In the genomic region with DNA sequence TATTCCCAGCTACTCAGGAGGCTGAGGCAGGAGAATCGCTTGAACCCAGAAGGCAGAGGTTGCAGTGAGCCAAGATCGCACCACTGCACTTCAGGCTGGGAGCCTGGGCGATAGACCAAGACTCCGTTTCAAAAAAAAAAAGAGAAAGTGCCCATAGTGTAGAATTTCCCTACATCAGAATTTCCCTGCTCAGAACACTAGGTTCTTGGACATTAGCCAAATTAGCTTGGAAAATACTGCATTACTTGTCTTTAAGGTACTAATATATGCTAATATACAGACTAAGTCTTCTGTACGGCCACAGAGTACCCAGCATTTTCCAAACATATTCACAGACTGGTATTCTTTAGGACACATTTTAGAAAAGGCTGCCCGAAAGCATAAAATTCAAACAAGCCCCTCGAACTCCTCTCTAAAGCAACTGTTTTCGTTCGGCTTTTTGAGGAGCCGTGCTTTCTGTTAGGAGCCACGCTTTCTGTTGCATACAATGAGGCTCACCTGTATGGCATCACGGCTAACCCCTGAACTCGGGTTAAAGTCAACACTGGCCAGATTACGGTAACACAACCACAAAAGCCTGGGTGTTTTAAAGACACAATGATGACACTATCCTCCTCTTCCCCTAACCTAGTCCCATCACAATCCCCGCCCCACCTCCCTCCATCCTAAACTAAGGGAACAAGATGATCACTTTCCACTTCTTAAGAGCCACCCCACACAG, we compare ENCODE assay signal across 18 cellular contexts. TPM values are rescaled to one million over a fixed set of nuclear protein-coding genes. Genes with fewer than 3 reads are reported as not detected.
DNase-seq lines count a peak whose midpoint lies in the region; ATAC-seq, FAIRE-seq and TF ChIP-seq lines count a peak whose summit lies in the region.
"Had no signal": no experiment of that assay in that cellular context is flagged by ENCODE, and none has a peak within 500 bp of the region (broad histone marks: within the 10 kb centered on the region; RNA-seq: fewer than 3 reads in every experiment).

No MANE protein-coding gene starts in this region.

- no peak for TF ChIP-seq POLR2A in H54 (IDR thresholded peaks at IDR 0.05; ENCODE audit: low read depth, low read length)
- TF ChIP-seq POLR2A in Peyer's patch (IDR thresholded peaks at IDR 0.05) = no peak

- peaks cover 34 to 79% (median 51%) of the 10 kb centered on the region in 10 experiments for H3K4me1 ChIP-seq in BLaER1 treated with 17β-estradiol and CSF1 and Interleukin-3, amounts not matched to agents 10 nM and 100 nM
- H3K4me1 ChIP-seq in PC-3 (ENCODE audit: insufficient read depth, low read length) (peaks cover 72% of the 10 kb centered on the region), neural progenitor cell (no peaks in the 10 kb centered on the region), smooth muscle cell (ENCODE audit: low read depth) (peaks cover 9% of the 10 kb centered on the region), Peyer's patch (peaks cover 0 to 71% (median 2%) of the 10 kb centered on the region in 4 donors)

- peaks cover 24 to 55% (median 41%) of the 10 kb centered on the region in 11 experiments for H3K36me3 ChIP-seq in BLaER1 treated with 17β-estradiol and CSF1 and Interleukin-3, amounts not matched to agents 10 nM and 100 nM
- H3K36me3 ChIP-seq in PC-3 (ENCODE audit: low read depth, low read length) (peaks cover 44% of the 10 kb centered on the region), neural progenitor cell (no peaks in the 10 kb centered on the region), smooth muscle cell (ENCODE audit: low read depth) (peaks cover 4% of the 10 kb centered on the region), Peyer's patch (peaks cover 0 to 43% (median 0%) of the 10 kb centered on the region in 3 donors)

- TF ChIP-seq CTCF in PC-3 (conservative IDR thresholded peaks at IDR 0.05; ENCODE audit: low read depth, low read length) (no peak), neural progenitor cell (IDR thresholded peaks at IDR 0.05) (no peak), smooth muscle cell (IDR thresholded peaks at IDR 0.05; ENCODE audit: borderline replicate concordance, insufficient read depth, poor library complexity, severe bottlenecking) (no peak), Peyer's patch (IDR thresholded peaks at IDR 0.05) (no peak)

- H4K20me1 ChIP-seq in BLaER1 treated with 17β-estradiol and CSF1 and Interleukin-3, amounts not matched to agents 10 nM and 100 nM = peaks cover 0 to 59% (median 0%) of the 10 kb centered on the region in 11 experiments; a peak in 8 of 22 replicates
- H4K20me1 ChIP-seq in PC-3 (ENCODE audit: low read length) (0 out of 2 replicates have a peak, but pooled peaks cover 5% of the 10 kb centered on the region), neural progenitor cell (ENCODE audit: low read depth) (peaks cover 42% of the 10 kb centered on the region), smooth muscle cell (ENCODE audit: low read depth) (peaks cover 84% of the 10 kb centered on the region)

- H3F3A ChIP-seq in PC-3 (ENCODE audit: low read length, unreplicated experiment) = no peaks in the 10 kb centered on the region
- peaks cover 1% of the 10 kb centered on the region for H3F3A ChIP-seq in neural progenitor cell (ENCODE audit: low read depth)
- no peaks in the 10 kb centered on the region for H3F3A ChIP-seq in smooth muscle cell (ENCODE audit: low read depth)

- FAIRE-seq in H54 (lab: Jason Lieb, UNC) = no peak
- FAIRE-seq: RCC 7860 had no signal

- no peak overlapping the region for H3K9ac ChIP-seq in BLaER1 treated with 17β-estradiol and CSF1 and Interleukin-3, amounts not matched to agents 10 nM and 100 nM
- no peak overlapping the region for H3K9ac ChIP-seq in PC-3 (ENCODE audit: low read length)
- no peak overlapping the region for H3K9ac ChIP-seq in neural progenitor cell
- H3K9ac ChIP-seq in smooth muscle cell (ENCODE audit: low read depth) = no peak overlapping the region

- peak overlapping the region in 1 of 10 experiments; percentile 28; a peak in 1 of 20 replicates for H3K4me3 ChIP-seq in BLaER1 treated with 17β-estradiol and CSF1 and Interleukin-3, amounts not matched to agents 10 nM and 100 nM
- H3K4me3 ChIP-seq in PC-3 (ENCODE audit: low read length) = no peak overlapping the region
- no peak overlapping the region for H3K4me3 ChIP-seq in neural progenitor cell
- no peak overlapping the region for H3K4me3 ChIP-seq in smooth muscle cell
- H3K4me3 ChIP-seq in Peyer's patch = no peak overlapping the region
- H3K4me3 ChIP-seq: tibial artery had no signal

- no TSS peak for BruUV-seq in PC-3 (replicated peaks; lab: Mats Ljungman, UMichigan)

- peak overlapping the region; percentile 40 to 97 (median 76) for H3K4me2 ChIP-seq in BLaER1 treated with 17β-estradiol and CSF1 and Interleukin-3, amounts not matched to agents 10 nM and 100 nM
- H3K4me2 ChIP-seq in PC-3 (ENCODE audit: low read length) (peak overlapping the region; percentile 20), neural progenitor cell (no peak overlapping the region), smooth muscle cell (no peak overlapping the region)

- peaks cover 45% of the 10 kb centered on the region for H3K36me3 Mint-ChIP-seq in neural progenitor cell

- DNase-seq in PC-3 (no peak), epithelial cell of prostate (ENCODE audit: low read depth, low spot score) (no peak), neural progenitor cell (ENCODE audit: low spot score) (no peak), smooth muscle cell (lab: John Stamatoyannopoulos, UW; ENCODE audit: unreplicated experiment) (no peak), H54 (ENCODE audit: insufficient read length, low spot score) (no peak), NCI-H748 treated with DMSO at 0.1 percent for 48 hours (lab: John Stamatoyannopoulos, UW) (no peak), Peyer's patch (no peak)
- DNase-seq: central memory CD4-positive, alpha-beta T cell; erythroblast; hippocampal formation; Karpas-422; NCI-H1694; NCI-H524 treated with DMSO at 0.1 percent for 48 hours; tibial artery had no signal

- H3K27me3 ChIP-seq in BLaER1 treated with 17β-estradiol and CSF1 and Interleukin-3, amounts not matched to agents 10 nM and 100 nM = no peaks in the 10 kb centered on the region
- H3K27me3 ChIP-seq in PC-3 (ENCODE audit: low read length) = no peaks in the 10 kb centered on the region
- no peaks in the 10 kb centered on the region for H3K27me3 ChIP-seq in neural progenitor cell
- H3K27me3 ChIP-seq in smooth muscle cell (ENCODE audit: low read depth) = no peaks in the 10 kb centered on the region
- H3K27me3 ChIP-seq in Peyer's patch = no peaks in the 10 kb centered on the region
- H3K27me3 ChIP-seq: tibial artery had no signal

- ATAC-seq in PC-3 = no peak
- ATAC-seq: activated naive CD4-positive, alpha-beta T cell treated with anti-CD3 and anti-CD28 coated beads, Interleukin-2, amount 50 U/mL, for 72 hours had no signal

- CTCF ChIA-PET in PC-3 (lab: Charles Lee) = no interaction called here

- no peaks in the 10 kb centered on the region for H3K9me3 ChIP-seq in BLaER1 treated with 17β-estradiol and CSF1 and Interleukin-3, amounts not matched to agents 10 nM and 100 nM (replicated peaks in 1 of 11)
- no peaks in the 10 kb centered on the region for H3K9me3 ChIP-seq in PC-3 (ENCODE audit: low read length)
- H3K9me3 ChIP-seq in neural progenitor cell (ENCODE audit: low read depth) = no peaks in the 10 kb centered on the region
- no peaks in the 10 kb centered on the region for H3K9me3 ChIP-seq in smooth muscle cell (replicated peaks; ENCODE audit: low read depth)
- no peaks in the 10 kb centered on the region for H3K9me3 ChIP-seq in Peyer's patch
- H3K9me3 ChIP-seq: tibial artery had no signal

- H3K27ac Mint-ChIP-seq in neural progenitor cell = peak overlapping the region; percentile 57

- intact Hi-C loops in PC-3 (cut with micrococcal nuclease) = no loop called here

- 96% methylated on average over 15 of the region's 15 CpGs for WGBS in smooth muscle cell (ENCODE audit: low lambda C conversion rate)

- H3K79me2 ChIP-seq in PC-3 (ENCODE audit: low read length) = peaks cover 69% of the 10 kb centered on the region
- H3K79me2 ChIP-seq in neural progenitor cell (ENCODE audit: low read depth) = peaks cover 37% of the 10 kb centered on the region
- peaks cover 58% of the 10 kb centered on the region for H3K79me2 ChIP-seq in smooth muscle cell (ENCODE audit: low read depth)

- no peak overlapping the region for H2AFZ ChIP-seq in PC-3 (ENCODE audit: low read length)
- H2AFZ ChIP-seq in neural progenitor cell (replicated peaks) = no peak overlapping the region
- H2AFZ ChIP-seq in smooth muscle cell (ENCODE audit: low read depth) = no peak overlapping the region

- H3K9me2 ChIP-seq in PC-3 (replicated peaks; ENCODE audit: low read length) = no peaks in the 10 kb centered on the region

- POLR2A ChIA-PET in PC-3 (lab: Charles Lee; ENCODE audit: unreplicated experiment) = no interaction called here

- peaks cover 16% of the 10 kb centered on the region for H3K4me1 Mint-ChIP-seq in neural progenitor cell

- H3K27ac ChIP-seq in BLaER1 treated with 17β-estradiol and CSF1 and Interleukin-3, amounts not matched to agents 10 nM and 100 nM = no peak overlapping the region
- H3K27ac ChIP-seq in PC-3 (ENCODE audit: low read length) (no peak overlapping the region), epithelial cell of prostate (peak overlapping the region; percentile 85), neural progenitor cell (no peak overlapping the region), smooth muscle cell (ENCODE audit: low read depth) (no peak overlapping the region), Peyer's patch (peak overlapping the region in 1 of 4 donors; percentile 5)
- H3K27ac ChIP-seq: tibial artery had no signal

- H3K4me3 Mint-ChIP-seq in neural progenitor cell = no peak overlapping the region

- H3K9me3 Mint-ChIP-seq in neural progenitor cell = no peaks in the 10 kb centered on the region
- H3K9me3 Mint-ChIP-seq: activated naive CD4-positive, alpha-beta T cell treated with anti-CD3 and anti-CD28 coated beads, Interleukin-2, amount 50 U/mL, for 72 hours had no signal

- peaks cover 8% of the 10 kb centered on the region for H3K27me3 Mint-ChIP-seq in neural progenitor cell (ENCODE audit: insufficient read depth, low read depth)

RNA-seq across cellular contexts. Expression of a gene that starts 18.4 kb away (rescaled TPM):
- total RNA-seq in PC-3 (2014; rRNA removed) (89.6 and 143 TPM in 2 replicates), neural progenitor cell (ENCODE audit: low replicate concordance) (11.7 and 45.1 TPM in 2 replicates), smooth muscle cell (39.0 and 46.3 TPM in 2 replicates), Peyer's patch (100 to 1,000 TPM in 3 of 4 donors, 10 to 100 TPM in 1; 91.8 to 156 (median 139) TPM)
- polyA plus RNA-seq in smooth muscle cell = 86.3 and 118 TPM in 2 replicates

RNA-seq across cellular contexts. Expression of a gene that starts 29.4 kb away (rescaled TPM):
- 228 and 341 TPM in 2 replicates for total RNA-seq in PC-3 (2014; rRNA removed)
- total RNA-seq in neural progenitor cell (ENCODE audit: low replicate concordance) = 186 and 222 TPM in 2 replicates
- total RNA-seq in smooth muscle cell = 57.6 and 64.9 TPM in 2 replicates
- 46.0 and 53.2 TPM in 2 replicates for polyA plus RNA-seq in smooth muscle cell
- 100 to 1,000 TPM in 1 of 4 donors, 10 to 100 TPM in 3; 39.9 to 106 (median 50.6) TPM for total RNA-seq in Peyer's patch

RNA-seq across cellular contexts. Expression of a gene that starts 31.8 kb away (rescaled TPM):
- total RNA-seq in PC-3 (2014; rRNA removed) (not detected in 2 replicates), neural progenitor cell (ENCODE audit: low replicate concordance) (1.5 and 2.4 TPM in 2 replicates), smooth muscle cell (not detected in 2 replicates), Peyer's patch (under 1 TPM in 1 of 4 donors, not detected in 3; 0.80 TPM)
- polyA plus RNA-seq in smooth muscle cell = 0.19 TPM in 1 of 2 replicates, not detected in the other
- total RNA-seq: activated naive CD4-positive, alpha-beta T cell treated with anti-CD3 and anti-CD28 coated beads, Interleukin-2, amount 50 U/mL, for 72 hours; T-helper 1 cell treated with Interleukin-12 subunit alpha and Interleukin-12 subunit beta and Interleukin-4 antibody, amounts not matched to agents 30 ng/mL and 1 ng/mL, for 36 hours had no signal

Comparison
In these comparisons a context has a peak if more than half of its experiments do, and no peak if none do; other contexts are left out.
1. H3K4me2 ChIP-seq: peak in BLaER1 treated with 17β-estradiol and CSF1 and Interleukin-3, amounts not matched to agents 10 nM and 100 nM (11 of 11) and PC-3 (single experiment); none in neural progenitor cell (single experiment) and smooth muscle cell (single experiment).